ENCODE assay signal across 8 cellular contexts in genomic region chr11:117315285-117316196, GRCh38. TPM values are rescaled to one million over a fixed set of nuclear protein-coding genes. Genes with fewer than 3 reads are reported as not detected.
DNase-seq lines count a peak whose midpoint lies in the region; ATAC-seq and TF ChIP-seq lines count a peak whose summit lies in the region.

No MANE protein-coding gene starts in this region.

- POLR2A ChIA-PET in CD4-positive, alpha-beta T cell (lab: Charles Lee), result no interaction called here

- ATAC-seq in CD4-positive, alpha-beta T cell (ENCODE audit: poor library complexity), result peak; percentile 60
- ATAC-seq in right lobe of liver (peak; percentile 18 to 32 (median 22)), GM18867 (IDR thresholded peaks at IDR 0.05; ENCODE audit: unreplicated experiment) (no peak)

- no peaks in the 10 kb centered on the region for H3K9me3 ChIP-seq in CD4-positive, alpha-beta T cell (ENCODE audit: control insufficient read depth, low read length)
- no peaks in the 10 kb centered on the region for H3K9me3 ChIP-seq in breast epithelium
- H3K9me3 ChIP-seq in right lobe of liver, result no peaks in the 10 kb centered on the region

- no peak for TF ChIP-seq CTCF in CD4-positive, alpha-beta T cell (IDR thresholded peaks at IDR 0.05)
- TF ChIP-seq CTCF in breast epithelium (IDR thresholded peaks at IDR 0.05) (no peak), right lobe of liver (IDR thresholded peaks at IDR 0.05) (no peak)

- H3K27ac ChIP-seq in CD4-positive, alpha-beta T cell (ENCODE audit: low read depth, low read length), result no peak overlapping the region
- H3K27ac ChIP-seq in breast epithelium (peak overlapping the region; percentile 7 to 53), right lobe of liver (peak overlapping the region in 1 of 3 donors; percentile 49), substantia nigra (ENCODE audit: low read depth, low read length, poor library complexity, severe bottlenecking) (peak overlapping the region; percentile 58)

- H3K36me3 ChIP-seq in breast epithelium (no peaks in the 10 kb centered on the region), right lobe of liver (no peaks in the 10 kb centered on the region)

- CTCF ChIA-PET in CD4-positive, alpha-beta T cell (lab: Charles Lee), result interaction anchor here (0.6 kb wide), 1 partner anchor 85 kb away, joined by 3 read pairs; no protein-coding TSS in a partner anchor

- no peaks in the 10 kb centered on the region for H3K36me3 Mint-ChIP-seq in CD4-positive, alpha-beta T cell (ENCODE audit: low read depth)

- H3K4me1 ChIP-seq in breast epithelium (peaks cover 5 to 11% of the 10 kb centered on the region in 2 donors), right lobe of liver (peaks cover 0 to 18% (median 5%) of the 10 kb centered on the region in 4 donors)

- H3K4me1 Mint-ChIP-seq in CD4-positive, alpha-beta T cell (ENCODE audit: low read depth), result peaks cover 7% of the 10 kb centered on the region

- no peak for TF ChIP-seq POLR2A in breast epithelium (IDR thresholded peaks at IDR 0.05)
- no peak for TF ChIP-seq POLR2A in right lobe of liver (IDR thresholded peaks at IDR 0.05)

- no peaks in the 10 kb centered on the region for H3K9me3 Mint-ChIP-seq in CD4-positive, alpha-beta T cell

- H3K4me3 ChIP-seq in breast epithelium (peak overlapping the region; percentile 83 to 97 (median 87)), right lobe of liver (peak overlapping the region; percentile 76 to 90 (median 82))

- no peak overlapping the region for H3K27ac Mint-ChIP-seq in CD4-positive, alpha-beta T cell

- intact Hi-C loops in CD4-positive, alpha-beta T cell (cut with DNase I, micrococcal nuclease), result no loop called here
- intact Hi-C loops in breast epithelium (cut with DNase I; ENCODE audit: low total_unique reads) (no loop called here), right lobe of liver (cut with DNase I) (no loop called here)

- DNase-seq in CD4-positive, alpha-beta T cell, result peak in 4 of 10 experiments; percentile 1 to 35 (median 8)
- DNase-seq in NCI-H526 treated with DMSO at 0.1 percent for 48 hours (lab: John Stamatoyannopoulos, UW) (peak; percentile 61), breast epithelium (ENCODE audit: low spot score in 2 of 2) (no peak), right lobe of liver (peak in 1 of 3 donors; percentile 26), substantia nigra (lab: John Stamatoyannopoulos, UW) (peak in 3 of 49 donors; percentile 25 to 74 (median 46)), DMS153 (lab: John Stamatoyannopoulos, UW) (no peak), DMS79 (lab: John Stamatoyannopoulos, UW) (no peak)

- peaks cover 30% of the 10 kb centered on the region for H3K27me3 ChIP-seq in CD4-positive, alpha-beta T cell (ENCODE audit: control insufficient read depth, insufficient read depth, low read length)
- H3K27me3 ChIP-seq in breast epithelium, result no peaks in the 10 kb centered on the region
- H3K27me3 ChIP-seq in right lobe of liver, result no peaks in the 10 kb centered on the region

- H3K4me3 Mint-ChIP-seq in CD4-positive, alpha-beta T cell, result peak overlapping the region; percentile 83

- 0% methylated on average over 14 of the region's 62 CpGs for WGBS in right lobe of liver (ENCODE audit: insufficient coverage, low coverage, low lambda C conversion rate, missing lambda C conversion rate)

- H3K27me3 Mint-ChIP-seq in CD4-positive, alpha-beta T cell, result peaks cover 41% of the 10 kb centered on the region

RNA-seq across cellular contexts. Expression of gene BACE1, which starts 0.5 kb away (rescaled TPM):
- under 1 TPM; 0.38 to 0.59 TPM for total RNA-seq in CD4-positive, alpha-beta T cell
- total RNA-seq in breast epithelium (10 to 100 TPM; 17.4 to 26.9 (median 17.9) TPM), right lobe of liver (10 to 100 TPM; 19.2 to 42.8 (median 23.7) TPM)

RNA-seq across cellular contexts. Expression of gene CEP164, which starts 12.1 kb away (rescaled TPM):
- total RNA-seq in CD4-positive, alpha-beta T cell, result 10 to 100 TPM; 33.0 to 36.7 TPM
- total RNA-seq in breast epithelium (10 to 100 TPM; 14.9 to 32.6 (median 20.3) TPM), right lobe of liver (10 to 100 TPM in 2 of 6 experiments, 1 to 10 TPM in 4; 7.2 to 11.2 (median 8.6) TPM)

RNA-seq across cellular contexts. Expression of gene BACE1-AS, which starts 24.4 kb away (rescaled TPM):
- total RNA-seq in CD4-positive, alpha-beta T cell, result 1 to 10 TPM in 1 of 2 experiments, under 1 TPM in 1; 0.99 to 1.2 TPM
- total RNA-seq in breast epithelium (1 to 10 TPM; 5.9 to 8.9 (median 6.6) TPM), right lobe of liver (1 to 10 TPM in 5 of 6 experiments, under 1 TPM in 1; 0.75 to 2.9 (median 2.1) TPM)

Comparison
In these comparisons a context has a peak if more than half of its experiments do, and no peak if none do; other contexts are left out.
1. RNA of gene BACE1, which starts 0.5 kb away (total RNA-seq): 19.2 to 42.8 TPM in right lobe of liver and 17.4 to 26.9 TPM in breast epithelium; 0.38 to 0.59 TPM in CD4-positive, alpha-beta T cell; every median in the first group is over 10 times any median in the second.